ENCODE assay signal across 8 cellular contexts in the genomic region with DNA sequence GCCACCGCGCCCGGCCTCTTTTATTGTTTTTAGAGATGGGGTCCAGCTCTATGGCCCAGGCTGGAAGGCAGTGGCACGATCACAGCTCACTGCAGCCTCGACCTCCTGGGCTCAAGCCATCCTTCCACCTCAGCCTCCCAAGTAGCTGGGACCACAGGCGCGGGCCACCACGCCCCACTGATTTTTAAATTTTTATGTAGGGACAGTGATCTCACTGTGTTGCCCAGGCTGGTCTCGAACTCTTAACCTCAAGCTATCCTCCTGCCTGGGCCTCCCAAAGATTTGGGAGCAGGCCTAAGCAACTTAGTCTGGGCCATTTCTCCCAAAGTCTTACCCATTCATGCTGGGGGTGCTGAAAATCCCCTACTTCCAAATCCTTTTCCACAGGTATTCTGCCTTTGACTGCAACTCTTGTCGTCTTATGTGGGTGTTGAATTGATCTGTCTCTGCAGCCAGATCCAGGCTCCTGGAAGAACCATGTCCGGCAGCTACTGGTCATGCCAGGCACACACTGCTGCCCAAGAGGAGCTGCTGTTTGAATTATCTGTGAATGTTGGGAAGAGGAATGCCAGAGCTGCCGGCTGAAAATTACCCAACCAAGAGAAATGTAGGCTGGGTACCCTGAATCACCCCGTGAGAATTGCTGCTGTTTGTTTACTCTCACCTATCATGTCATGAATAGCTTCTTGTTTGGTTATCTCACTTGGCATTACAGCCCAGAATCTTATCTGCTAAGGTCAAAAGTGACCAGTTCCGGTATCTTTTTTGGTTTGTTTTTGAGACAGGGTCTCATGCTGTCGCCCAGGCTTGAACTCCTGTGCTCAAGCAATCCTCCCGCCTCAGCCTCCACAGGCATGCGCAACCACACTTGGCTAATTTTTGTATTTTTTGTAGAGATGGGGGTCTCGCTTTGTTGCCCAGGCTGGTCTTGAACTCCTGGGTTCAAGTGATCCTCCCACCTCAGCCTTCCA. TPM values are rescaled to one million over a fixed set of nuclear protein-coding genes. Genes with fewer than 3 reads are reported as not detected.
A peak's percentile ranks its signal among the peaks of the same experiment; 100 is the strongest.
DNase-seq lines count a peak whose midpoint lies in the region; ATAC-seq and TF ChIP-seq lines count a peak whose summit lies in the region.

No MANE protein-coding gene starts in this region.

- H3K4me1 Mint-ChIP-seq in stimulated activated naive CD8-positive, alpha-beta T cell treated with anti-CD3 and anti-CD28 coated beads, Interleukin-15, Interleukin-2, amounts not matched to agents 100 ng/mL and 50 ng/mL, for 24 hours (ENCODE audit: low read depth): peaks cover 23% of the 10 kb centered on the region

- H2BK120ac ChIP-seq in mesendoderm (ENCODE audit: low read depth, low read length): no peak overlapping the region

- ATAC-seq in stimulated activated naive CD8-positive, alpha-beta T cell treated with anti-CD3 and anti-CD28 coated beads, Interleukin-15, Interleukin-2, amounts not matched to agents 100 U/mL and 50 U/mL, for 24 hours: no peak
- ATAC-seq in HG03378 (IDR thresholded peaks at IDR 0.05; ENCODE audit: unreplicated experiment): no peak

- no peaks in the 10 kb centered on the region for H3K79me1 ChIP-seq in mesendoderm (ENCODE audit: low read length)

- no peak overlapping the region for H3K4ac ChIP-seq in mesendoderm (ENCODE audit: low read depth, low read length)

- peaks cover 29% of the 10 kb centered on the region for H3K36me3 Mint-ChIP-seq in stimulated activated naive CD8-positive, alpha-beta T cell treated with anti-CD3 and anti-CD28 coated beads, Interleukin-15, Interleukin-2, amounts not matched to agents 100 ng/mL and 50 ng/mL, for 24 hours (ENCODE audit: low read depth)

- no peak overlapping the region for H4K5ac ChIP-seq in mesendoderm (ENCODE audit: low read length)

- peaks cover 16 to 33% of the 10 kb centered on the region in 2 donors for H3K36me3 ChIP-seq in ascending aorta
- peaks cover 3% of the 10 kb centered on the region for H3K36me3 ChIP-seq in mesendoderm (ENCODE audit: control insufficient read depth, insufficient read depth, low read length)

- no peak overlapping the region for H3K23ac ChIP-seq in mesendoderm (ENCODE audit: low read length)

- no peaks in the 10 kb centered on the region for H3K9me3 ChIP-seq in ascending aorta

- H3K27me3 ChIP-seq in ascending aorta (no peaks in the 10 kb centered on the region), mesendoderm (ENCODE audit: insufficient read depth, low read length, poor library complexity) (no peaks in the 10 kb centered on the region)

- intact Hi-C loops in ascending aorta (cut with DNase I): loop anchor here (5.0 kb wide), 1 partner anchor 129 kb away; the partner anchor contains the start of gene ZNF12

- H2BK5ac ChIP-seq in mesendoderm (ENCODE audit: low read length): no peak overlapping the region

- H3K56ac ChIP-seq in mesendoderm (ENCODE audit: low read length): no peak overlapping the region

- H2BK15ac ChIP-seq in mesendoderm (replicated peaks; ENCODE audit: low read depth): no peak overlapping the region

- H3K79me2 ChIP-seq in mesendoderm (ENCODE audit: control insufficient read depth, insufficient read depth, low read length): no peaks in the 10 kb centered on the region

- H3K4me1 ChIP-seq in ascending aorta (peaks cover 0 to 7% of the 10 kb centered on the region in 2 donors), mesendoderm (ENCODE audit: control insufficient read depth, low read depth, low read length) (no peaks in the 10 kb centered on the region)

- H3K9me3 Mint-ChIP-seq in stimulated activated naive CD8-positive, alpha-beta T cell treated with anti-CD3 and anti-CD28 coated beads, Interleukin-15, Interleukin-2, amounts not matched to agents 100 ng/mL and 50 ng/mL, for 24 hours: no peaks in the 10 kb centered on the region

- peak overlapping the region; percentile 89 to 94 for H3K27ac ChIP-seq in ascending aorta
- H3K27ac ChIP-seq in mesendoderm (ENCODE audit: low read depth, low read length): no peak overlapping the region

- no peak overlapping the region for H3K9ac ChIP-seq in mesendoderm (ENCODE audit: low read length)

- H3K27ac Mint-ChIP-seq in stimulated activated naive CD8-positive, alpha-beta T cell treated with anti-CD3 and anti-CD28 coated beads, Interleukin-15, Interleukin-2, amounts not matched to agents 100 ng/mL and 50 ng/mL, for 24 hours: peak overlapping the region; percentile 86

- H3K18ac ChIP-seq in mesendoderm (ENCODE audit: low read length): no peak overlapping the region

- H3K4me3 ChIP-seq in ascending aorta: peak overlapping the region; percentile 61 to 69
- no peak overlapping the region for H3K4me3 ChIP-seq in mesendoderm (ENCODE audit: low read length)

- H3K27me3 Mint-ChIP-seq in stimulated activated naive CD8-positive, alpha-beta T cell treated with anti-CD3 and anti-CD28 coated beads, Interleukin-15, Interleukin-2, amounts not matched to agents 100 ng/mL and 50 ng/mL, for 24 hours: no peaks in the 10 kb centered on the region

- H2AK5ac ChIP-seq in mesendoderm (ENCODE audit: low read length): no peak overlapping the region

- WGBS in mesendoderm (ENCODE audit: extremely low coverage, insufficient coverage, low lambda C conversion rate): no CpG with 5 or more reads among the region's 18 CpGs

- DNase-seq in stimulated activated naive CD8-positive, alpha-beta T cell treated with anti-CD3 and anti-CD28 coated beads, Interleukin-15, Interleukin-2, amounts not matched to agents 100 U/mL and 50 U/mL, for 24 hours: no peak
- DNase-seq in ascending aorta (ENCODE audit: low spot score in 2 of 2) (no peak), mesendoderm (peak; percentile 61), NOMO-1 treated with dmso at 0.1 percent for 144 hours (lab: John Stamatoyannopoulos, UW; ENCODE audit: unreplicated experiment) (no peak), activated gamma-delta T cell treated with Interleukin-2 at 50 U/mL for 16 hours (no peak)
- DNase-seq in activated effector memory CD4-positive, alpha-beta T cell treated with Interleukin-2 at 50 U/mL for 16 hours: no peak

- TF ChIP-seq CTCF in ascending aorta (IDR thresholded peaks at IDR 0.05): no peak

- H4K8ac ChIP-seq in mesendoderm (ENCODE audit: low read depth, low read length): no peak overlapping the region

- H3K4me2 ChIP-seq in mesendoderm (ENCODE audit: low read length): no peak overlapping the region

- peak overlapping the region; percentile 86 for H3K4me3 Mint-ChIP-seq in stimulated activated naive CD8-positive, alpha-beta T cell treated with anti-CD3 and anti-CD28 coated beads, Interleukin-15, Interleukin-2, amounts not matched to agents 100 ng/mL and 50 ng/mL, for 24 hours

RNA-seq across cellular contexts. Expression of gene ZDHHC4, which starts 1.1 kb away (rescaled TPM):
- 5.1 TPM for total RNA-seq in ascending aorta
- polyA plus RNA-seq in mesendoderm (2013, experiment 1 of 2): 47.4 TPM
- 43.1 TPM for polyA plus RNA-seq in mesendoderm (2013, experiment 2 of 2)

RNA-seq across cellular contexts. Expression of gene INTS15, which starts 11.4 kb away (rescaled TPM):
- total RNA-seq in ascending aorta: 15.2 TPM
- 19.2 TPM for polyA plus RNA-seq in mesendoderm (2013, experiment 1 of 2)
- 19.6 TPM for polyA plus RNA-seq in mesendoderm (2013, experiment 2 of 2)

RNA-seq across cellular contexts. Expression of gene GRID2IP, which starts 27.1 kb away (rescaled TPM):
- total RNA-seq in ascending aorta: not detected
- polyA plus RNA-seq in mesendoderm (2013, experiment 1 of 2): 0.11 TPM
- polyA plus RNA-seq in mesendoderm (2013, experiment 2 of 2): 0.10 TPM

RNA-seq across cellular contexts. Expression of gene ZNF853, which starts 37.0 kb away (rescaled TPM):
- total RNA-seq in ascending aorta: 12.2 TPM
- 2.5 TPM for polyA plus RNA-seq in mesendoderm (2013, experiment 1 of 2)
- polyA plus RNA-seq in mesendoderm (2013, experiment 2 of 2): 2.5 TPM

RNA-seq across cellular contexts. Expression of gene ZNF316, which starts 58.7 kb away (rescaled TPM):
- 60.3 TPM for total RNA-seq in ascending aorta
- polyA plus RNA-seq in mesendoderm (2013, experiment 1 of 2): 3.5 TPM
- polyA plus RNA-seq in mesendoderm (2013, experiment 2 of 2): 3.6 TPM
